Comparison of ENCODE assay signal across 21 cellular contexts in the genomic region with DNA sequence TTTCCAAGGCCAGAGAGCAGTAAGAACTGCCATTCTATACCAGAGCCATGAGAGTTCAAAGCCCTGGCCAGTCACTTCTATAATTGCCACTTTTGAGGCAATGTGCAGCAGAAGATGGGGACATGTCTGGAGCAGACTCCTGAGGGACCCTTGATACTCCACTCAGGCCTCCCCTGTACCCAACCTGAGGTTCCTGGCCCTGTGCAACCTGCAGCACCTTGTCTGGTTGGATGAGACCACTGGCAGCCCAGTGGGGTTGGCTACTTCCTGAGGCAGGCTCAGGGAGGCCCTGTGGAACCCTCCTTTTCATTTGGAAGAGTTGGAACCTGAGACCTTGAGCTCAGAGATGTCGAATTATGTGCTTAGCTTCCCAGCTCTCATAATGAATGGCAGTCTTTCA. TPM values are rescaled to one million over a fixed set of nuclear protein-coding genes. Genes with fewer than 3 reads are reported as not detected.
DNase-seq lines count a peak whose midpoint lies in the region; ATAC-seq and TF ChIP-seq lines count a peak whose summit lies in the region.
"Had no signal": no experiment of that assay in that cellular context is flagged by ENCODE, and none has a peak within 500 bp of the region (broad histone marks: within the 10 kb centered on the region; RNA-seq: fewer than 3 reads in every experiment).

No MANE protein-coding gene starts in this region.

- no peaks in the 10 kb centered on the region for H3K27me3 Mint-ChIP-seq in WTC11 (ENCODE audit: low read depth)
- H3K27me3 Mint-ChIP-seq in CD4-positive, alpha-beta T cell: peaks cover 19% of the 10 kb centered on the region
- H3K27me3 Mint-ChIP-seq in stimulated activated naive B cell treated with anti-CD40 and anti-IgM and Interleukin-4, amounts not matched to agents 10 μg/mL and 1 μg/mL and 100 μg/mL, for 72 hours: peaks cover 14 to 18% of the 10 kb centered on the region in 2 donors

- no peaks in the 10 kb centered on the region for H3K36me3 ChIP-seq in upper lobe of right lung
- H3K36me3 ChIP-seq: MG63 had no signal

- no peak overlapping the region for H3K4me3 Mint-ChIP-seq in WTC11
- H3K4me3 Mint-ChIP-seq in CD4-positive, alpha-beta T cell: no peak overlapping the region
- H3K4me3 Mint-ChIP-seq in stimulated activated naive B cell treated with anti-CD40 and anti-IgM and Interleukin-4, amounts not matched to agents 10 μg/mL and 1 μg/mL and 100 μg/mL, for 72 hours: no peak overlapping the region
- H3K4me3 Mint-ChIP-seq: CD8-positive, alpha-beta T cell; GM23338 had no signal

- peak; percentile 31 for DNase-seq in activated effector memory CD4-positive, alpha-beta T cell treated with anti-CD3 and anti-CD28 coated beads, Interleukin-2, amount 50 U/mL, for 16 hours
- no peak for DNase-seq in activated effector memory CD4-positive, alpha-beta T cell treated with Interleukin-2 at 50 U/mL for 16 hours
- peak; percentile 7 for DNase-seq in WTC11 (ENCODE audit: low spot score)
- DNase-seq in left lobe of liver (ENCODE audit: low spot score): peak; percentile 19
- peak; percentile 16 for DNase-seq in upper lobe of right lung
- DNase-seq in CD4-positive, alpha-beta T cell: no peak
- no peak for DNase-seq in stimulated activated naive B cell treated with anti-CD40 and anti-IgM and Interleukin-4, amounts not matched to agents 10 μg/mL and 1 μg/mL and 100 μg/mL, for 72 hours
- DNase-seq in SHP77 treated with DMSO at 0.1 percent for 48 hours (lab: John Stamatoyannopoulos, UW): no peak
- DNase-seq: Calu3, EL, Kasumi-1, MG63, NCI-H1048, NCI-H1436 treated with DMSO at 0.1 percent for 48 hours, NCI-H2029 treated with DMSO at 0.1 percent for 48 hours, NCI-H226, NCI-H524, NCI-H82 had no signal

- CTCF ChIA-PET in WTC11 (lab: Charles Lee): interaction anchor here (1.2 kb wide), 1 partner anchor 32 kb away, joined by 3 read pairs; no protein-coding TSS in a partner anchor
- CTCF ChIA-PET in CD4-positive, alpha-beta T cell (lab: Charles Lee): no interaction called here

- no peak for ATAC-seq in WTC11
- ATAC-seq in left lobe of liver: no peak
- ATAC-seq in upper lobe of right lung: no peak
- no peak for ATAC-seq in CD4-positive, alpha-beta T cell (ENCODE audit: poor library complexity)
- no peak for ATAC-seq in stimulated activated naive B cell treated with anti-CD40 and anti-IgM and Interleukin-4, amounts not matched to agents 10 μg/mL and 1 μg/mL and 100 μg/mL, for 72 hours (replicated peaks)
- ATAC-seq: CD8-positive, alpha-beta T cell; GM23338; HCT116 had no signal

- H3K4me1 ChIP-seq in upper lobe of right lung: peaks cover 6% of the 10 kb centered on the region

- H3K27me3 ChIP-seq in upper lobe of right lung: peaks cover 7% of the 10 kb centered on the region
- H3K27me3 ChIP-seq in CD4-positive, alpha-beta T cell (ENCODE audit: control insufficient read depth, insufficient read depth, low read length): peaks cover 12% of the 10 kb centered on the region
- H3K27me3 ChIP-seq: MG63 had no signal

- no peaks in the 10 kb centered on the region for H3K9me3 ChIP-seq in upper lobe of right lung
- no peaks in the 10 kb centered on the region for H3K9me3 ChIP-seq in CD4-positive, alpha-beta T cell (ENCODE audit: control insufficient read depth, low read length)
- H3K9me3 ChIP-seq: MG63 had no signal

- H3K4me3 ChIP-seq in upper lobe of right lung: no peak overlapping the region
- H3K4me3 ChIP-seq: GM23338, MG63 had no signal

- no peaks in the 10 kb centered on the region for H3K36me3 Mint-ChIP-seq in WTC11
- no peaks in the 10 kb centered on the region for H3K36me3 Mint-ChIP-seq in CD4-positive, alpha-beta T cell (ENCODE audit: low read depth)
- H3K36me3 Mint-ChIP-seq in stimulated activated naive B cell treated with anti-CD40 and anti-IgM and Interleukin-4, amounts not matched to agents 10 μg/mL and 1 μg/mL and 100 μg/mL, for 72 hours: no peaks in the 10 kb centered on the region
- H3K36me3 Mint-ChIP-seq: CD8-positive, alpha-beta T cell had no signal

- intact Hi-C loops in upper lobe of right lung (cut with DNase I): no loop called here
- intact Hi-C loops in CD4-positive, alpha-beta T cell (cut with DNase I, micrococcal nuclease): no loop called here

- H3K27ac ChIP-seq in upper lobe of right lung: no peak overlapping the region
- H3K27ac ChIP-seq in CD4-positive, alpha-beta T cell (ENCODE audit: low read depth, low read length): no peak overlapping the region

- no peak overlapping the region for H3K27ac Mint-ChIP-seq in WTC11
- no peak overlapping the region for H3K27ac Mint-ChIP-seq in CD4-positive, alpha-beta T cell
- no peak overlapping the region for H3K27ac Mint-ChIP-seq in stimulated activated naive B cell treated with anti-CD40 and anti-IgM and Interleukin-4, amounts not matched to agents 10 μg/mL and 1 μg/mL and 100 μg/mL, for 72 hours
- H3K27ac Mint-ChIP-seq: CD8-positive, alpha-beta T cell; GM23338 had no signal

- TF ChIP-seq CTCF in WTC11 (IDR thresholded peaks at IDR 0.05): no peak
- no peak for TF ChIP-seq CTCF in upper lobe of right lung (IDR thresholded peaks at IDR 0.05)
- TF ChIP-seq CTCF in CD4-positive, alpha-beta T cell (IDR thresholded peaks at IDR 0.05): no peak

- H3K4me1 Mint-ChIP-seq in WTC11: peaks cover 8% of the 10 kb centered on the region
- H3K4me1 Mint-ChIP-seq in CD4-positive, alpha-beta T cell (ENCODE audit: low read depth): no peaks in the 10 kb centered on the region
- H3K4me1 Mint-ChIP-seq in stimulated activated naive B cell treated with anti-CD40 and anti-IgM and Interleukin-4, amounts not matched to agents 10 μg/mL and 1 μg/mL and 100 μg/mL, for 72 hours: peaks cover 19 to 29% of the 10 kb centered on the region in 2 donors

- POLR2A ChIA-PET in WTC11 (lab: Charles Lee): no interaction called here
- POLR2A ChIA-PET in CD4-positive, alpha-beta T cell (lab: Charles Lee): no interaction called here

- H3K9me3 Mint-ChIP-seq in WTC11: peaks cover 8% of the 10 kb centered on the region
- no peaks in the 10 kb centered on the region for H3K9me3 Mint-ChIP-seq in CD4-positive, alpha-beta T cell
- peaks cover 0 to 4% of the 10 kb centered on the region in 2 donors for H3K9me3 Mint-ChIP-seq in stimulated activated naive B cell treated with anti-CD40 and anti-IgM and Interleukin-4, amounts not matched to agents 10 μg/mL and 1 μg/mL and 100 μg/mL, for 72 hours
- H3K9me3 Mint-ChIP-seq: CD8-positive, alpha-beta T cell had no signal

TF ChIP-seq in WTC11, 78 proteins besides CTCF, POLR2A, EP300 and RAD21:
- TF ChIP-seq TCF7 (CRISPR knock-in tag; IDR thresholded peaks at IDR 0.05; ENCODE audit: low read depth) (no peak), ZNF263 (CRISPR knock-in tag; IDR thresholded peaks at IDR 0.05; ENCODE audit: low read depth) (no peak), NFE2L1 (CRISPR knock-in tag; IDR thresholded peaks at IDR 0.05) (no peak), TEAD1 (CRISPR knock-in tag; IDR thresholded peaks at IDR 0.05) (no peak), TEAD4 (CRISPR knock-in tag; IDR thresholded peaks at IDR 0.05) (no peak), JAZF1 (CRISPR knock-in tag; IDR thresholded peaks at IDR 0.05) (no peak), FOXJ3 (CRISPR knock-in tag; IDR thresholded peaks at IDR 0.05; ENCODE audit: borderline replicate concordance) (no peak), ETV6 (CRISPR knock-in tag; IDR thresholded peaks at IDR 0.05) (no peak), PRRX2 (CRISPR knock-in tag; IDR thresholded peaks at IDR 0.05) (no peak), HMGA2 (CRISPR knock-in tag; IDR thresholded peaks at IDR 0.05) (no peak), ZBTB21 (CRISPR knock-in tag; IDR thresholded peaks at IDR 0.05; ENCODE audit: borderline replicate concordance) (no peak), TP53 (CRISPR knock-in tag; IDR thresholded peaks at IDR 0.05) (no peak)
- TF ChIP-seq, protein P1, sequence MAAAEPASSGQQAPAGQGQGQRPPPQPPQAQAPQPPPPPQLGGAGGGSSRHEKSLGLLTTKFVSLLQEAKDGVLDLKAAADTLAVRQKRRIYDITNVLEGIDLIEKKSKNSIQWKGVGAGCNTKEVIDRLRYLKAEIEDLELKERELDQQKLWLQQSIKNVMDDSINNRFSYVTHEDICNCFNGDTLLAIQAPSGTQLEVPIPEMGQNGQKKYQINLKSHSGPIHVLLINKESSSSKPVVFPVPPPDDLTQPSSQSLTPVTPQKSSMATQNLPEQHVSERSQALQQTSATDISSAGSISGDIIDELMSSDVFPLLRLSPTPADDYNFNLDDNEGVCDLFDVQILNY (CRISPR knock-in tag; IDR thresholded peaks at IDR 0.05): no peak
- TF ChIP-seq, protein P2, sequence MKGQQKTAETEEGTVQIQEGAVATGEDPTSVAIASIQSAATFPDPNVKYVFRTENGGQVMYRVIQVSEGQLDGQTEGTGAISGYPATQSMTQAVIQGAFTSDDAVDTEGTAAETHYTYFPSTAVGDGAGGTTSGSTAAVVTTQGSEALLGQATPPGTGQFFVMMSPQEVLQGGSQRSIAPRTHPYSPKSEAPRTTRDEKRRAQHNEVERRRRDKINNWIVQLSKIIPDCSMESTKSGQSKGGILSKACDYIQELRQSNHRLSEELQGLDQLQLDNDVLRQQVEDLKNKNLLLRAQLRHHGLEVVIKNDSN (CRISPR knock-in tag; IDR thresholded peaks at IDR 0.05): no peak
- TF ChIP-seq, protein P3, sequence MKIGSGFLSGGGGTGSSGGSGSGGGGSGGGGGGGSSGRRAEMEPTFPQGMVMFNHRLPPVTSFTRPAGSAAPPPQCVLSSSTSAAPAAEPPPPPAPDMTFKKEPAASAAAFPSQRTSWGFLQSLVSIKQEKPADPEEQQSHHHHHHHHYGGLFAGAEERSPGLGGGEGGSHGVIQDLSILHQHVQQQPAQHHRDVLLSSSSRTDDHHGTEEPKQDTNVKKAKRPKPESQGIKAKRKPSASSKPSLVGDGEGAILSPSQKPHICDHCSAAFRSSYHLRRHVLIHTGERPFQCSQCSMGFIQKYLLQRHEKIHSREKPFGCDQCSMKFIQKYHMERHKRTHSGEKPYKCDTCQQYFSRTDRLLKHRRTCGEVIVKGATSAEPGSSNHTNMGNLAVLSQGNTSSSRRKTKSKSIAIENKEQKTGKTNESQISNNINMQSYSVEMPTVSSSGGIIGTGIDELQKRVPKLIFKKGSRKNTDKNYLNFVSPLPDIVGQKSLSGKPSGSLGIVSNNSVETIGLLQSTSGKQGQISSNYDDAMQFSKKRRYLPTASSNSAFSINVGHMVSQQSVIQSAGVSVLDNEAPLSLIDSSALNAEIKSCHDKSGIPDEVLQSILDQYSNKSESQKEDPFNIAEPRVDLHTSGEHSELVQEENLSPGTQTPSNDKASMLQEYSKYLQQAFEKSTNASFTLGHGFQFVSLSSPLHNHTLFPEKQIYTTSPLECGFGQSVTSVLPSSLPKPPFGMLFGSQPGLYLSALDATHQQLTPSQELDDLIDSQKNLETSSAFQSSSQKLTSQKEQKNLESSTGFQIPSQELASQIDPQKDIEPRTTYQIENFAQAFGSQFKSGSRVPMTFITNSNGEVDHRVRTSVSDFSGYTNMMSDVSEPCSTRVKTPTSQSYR (CRISPR knock-in tag; IDR thresholded peaks at IDR 0.05): no peak

RNA-seq across cellular contexts. Expression of a gene that starts 54.4 kb away (rescaled TPM):
- total RNA-seq in WTC11 (2021) (3.0 to 4.5 TPM (median 3.8 TPM) in 3 replicates), left lobe of liver (1.1 TPM), upper lobe of right lung (3.0 TPM)
- not detected for total RNA-seq in CD4-positive, alpha-beta T cell

Comparison
In these comparisons a context has a peak if more than half of its experiments do, and no peak if none do; other contexts are left out.
1. DNase-seq: peak in activated effector memory CD4-positive, alpha-beta T cell treated with anti-CD3 and anti-CD28 coated beads, Interleukin-2, amount 50 U/mL, for 16 hours (single experiment), WTC11 (single experiment), left lobe of liver (single experiment) and upper lobe of right lung (single experiment); none in activated effector memory CD4-positive, alpha-beta T cell treated with Interleukin-2 at 50 U/mL for 16 hours (single experiment), CD4-positive, alpha-beta T cell (0 of 10), stimulated activated naive B cell treated with anti-CD40 and anti-IgM and Interleukin-4, amounts not matched to agents 10 μg/mL and 1 μg/mL and 100 μg/mL, for 72 hours (single experiment) and SHP77 treated with DMSO at 0.1 percent for 48 hours (single experiment).